ENCODE assay signal across 1 cellular context in the genomic region with DNA sequence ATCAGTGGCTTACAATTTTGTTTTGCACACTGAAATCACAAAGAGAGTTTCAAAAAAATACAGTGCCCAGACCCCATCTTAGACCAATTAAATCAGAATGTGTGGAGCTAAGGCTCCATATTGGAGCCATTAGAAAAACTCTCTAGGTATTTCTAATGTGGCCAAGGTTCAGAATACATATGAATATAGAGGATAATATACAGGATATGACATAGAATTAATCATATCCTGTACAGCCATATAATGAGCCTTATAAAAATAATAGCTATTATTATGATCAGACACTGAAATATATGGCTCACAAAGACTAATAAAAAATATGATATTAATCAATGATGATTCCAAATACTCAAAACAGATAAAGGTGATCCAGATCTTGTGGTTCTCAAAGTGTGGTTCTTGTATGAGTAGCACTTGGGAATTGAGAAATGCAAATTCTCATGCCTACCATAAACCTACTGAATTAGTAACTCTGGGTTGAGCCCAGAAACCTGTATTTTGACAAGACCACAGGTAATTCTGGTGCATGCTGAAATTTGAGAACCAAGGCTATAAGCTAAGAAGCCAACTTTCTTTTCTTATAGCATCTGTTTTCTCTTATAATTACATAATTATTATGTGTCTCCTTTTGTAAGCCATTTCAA.
TF ChIP-seq lines count a peak whose summit lies in the region.

No MANE protein-coding gene starts in this region.

TF ChIP-seq in GM12878, 131 proteins besides CTCF, POLR2A, EP300 and RAD21:
- TF ChIP-seq, protein P1, sequence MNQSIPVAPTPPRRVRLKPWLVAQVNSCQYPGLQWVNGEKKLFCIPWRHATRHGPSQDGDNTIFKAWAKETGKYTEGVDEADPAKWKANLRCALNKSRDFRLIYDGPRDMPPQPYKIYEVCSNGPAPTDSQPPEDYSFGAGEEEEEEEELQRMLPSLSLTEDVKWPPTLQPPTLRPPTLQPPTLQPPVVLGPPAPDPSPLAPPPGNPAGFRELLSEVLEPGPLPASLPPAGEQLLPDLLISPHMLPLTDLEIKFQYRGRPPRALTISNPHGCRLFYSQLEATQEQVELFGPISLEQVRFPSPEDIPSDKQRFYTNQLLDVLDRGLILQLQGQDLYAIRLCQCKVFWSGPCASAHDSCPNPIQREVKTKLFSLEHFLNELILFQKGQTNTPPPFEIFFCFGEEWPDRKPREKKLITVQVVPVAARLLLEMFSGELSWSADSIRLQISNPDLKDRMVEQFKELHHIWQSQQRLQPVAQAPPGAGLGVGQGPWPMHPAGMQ (IDR thresholded peaks at IDR 0.05; ENCODE audit: borderline replicate concordance) = no peak
- TF ChIP-seq SUPT20H (IDR thresholded peaks at IDR 0.05; ENCODE audit: borderline replicate concordance, control insufficient read depth, low read depth, low read length) = no peak
- no peak for TF ChIP-seq RFX5 (IDR thresholded peaks at IDR 0.05; ENCODE audit: low read depth, low read length)
- no peak for TF ChIP-seq E2F4 (IDR thresholded peaks at IDR 0.05; ENCODE audit: low read depth, low read length)
- TF ChIP-seq CBX3 (IDR thresholded peaks at IDR 0.05; ENCODE audit: borderline replicate concordance, low read depth) = no peak
- TF ChIP-seq NFYA (IDR thresholded peaks at IDR 0.05; ENCODE audit: borderline replicate concordance, low read depth, low read length) = no peak
- TF ChIP-seq RUNX3 (IDR thresholded peaks at IDR 0.05; ENCODE audit: low read length) = no peak
- TF ChIP-seq, protein P2, sequence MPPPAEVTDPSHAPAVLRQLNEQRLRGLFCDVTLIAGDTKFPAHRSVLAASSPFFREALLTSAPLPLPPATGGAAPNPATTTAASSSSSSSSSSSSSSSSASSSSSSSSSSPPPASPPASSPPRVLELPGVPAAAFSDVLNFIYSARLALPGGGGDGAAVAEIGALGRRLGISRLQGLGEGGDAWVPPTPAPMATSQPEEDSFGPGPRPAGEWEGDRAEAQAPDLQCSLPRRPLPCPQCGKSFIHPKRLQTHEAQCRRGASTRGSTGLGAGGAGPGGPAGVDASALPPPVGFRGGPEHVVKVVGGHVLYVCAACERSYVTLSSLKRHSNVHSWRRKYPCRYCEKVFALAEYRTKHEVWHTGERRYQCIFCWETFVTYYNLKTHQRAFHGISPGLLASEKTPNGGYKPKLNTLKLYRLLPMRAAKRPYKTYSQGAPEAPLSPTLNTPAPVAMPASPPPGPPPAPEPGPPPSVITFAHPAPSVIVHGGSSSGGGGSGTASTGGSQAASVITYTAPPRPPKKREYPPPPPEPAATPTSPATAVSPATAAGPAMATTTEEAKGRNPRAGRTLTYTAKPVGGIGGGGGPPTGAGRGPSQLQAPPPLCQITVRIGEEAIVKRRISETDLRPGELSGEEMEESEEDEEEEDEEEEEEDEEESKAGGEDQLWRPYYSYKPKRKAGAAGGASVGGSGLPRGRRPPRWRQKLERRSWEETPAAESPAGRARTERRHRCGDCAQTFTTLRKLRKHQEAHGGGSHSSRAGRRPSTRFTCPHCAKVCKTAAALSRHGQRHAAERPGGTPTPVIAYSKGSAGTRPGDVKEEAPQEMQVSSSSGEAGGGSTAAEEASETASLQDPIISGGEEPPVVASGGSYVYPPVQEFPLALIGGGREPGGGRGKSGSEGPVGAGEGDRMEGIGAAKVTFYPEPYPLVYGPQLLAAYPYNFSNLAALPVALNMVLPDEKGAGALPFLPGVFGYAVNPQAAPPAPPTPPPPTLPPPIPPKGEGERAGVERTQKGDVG (CRISPR knock-in tag; IDR thresholded peaks at IDR 0.05) = no peak
TF ChIP-seq in GM12878: peak in this region for 0.
